ENCODE assay signal across 9 cellular contexts in the genomic region with DNA sequence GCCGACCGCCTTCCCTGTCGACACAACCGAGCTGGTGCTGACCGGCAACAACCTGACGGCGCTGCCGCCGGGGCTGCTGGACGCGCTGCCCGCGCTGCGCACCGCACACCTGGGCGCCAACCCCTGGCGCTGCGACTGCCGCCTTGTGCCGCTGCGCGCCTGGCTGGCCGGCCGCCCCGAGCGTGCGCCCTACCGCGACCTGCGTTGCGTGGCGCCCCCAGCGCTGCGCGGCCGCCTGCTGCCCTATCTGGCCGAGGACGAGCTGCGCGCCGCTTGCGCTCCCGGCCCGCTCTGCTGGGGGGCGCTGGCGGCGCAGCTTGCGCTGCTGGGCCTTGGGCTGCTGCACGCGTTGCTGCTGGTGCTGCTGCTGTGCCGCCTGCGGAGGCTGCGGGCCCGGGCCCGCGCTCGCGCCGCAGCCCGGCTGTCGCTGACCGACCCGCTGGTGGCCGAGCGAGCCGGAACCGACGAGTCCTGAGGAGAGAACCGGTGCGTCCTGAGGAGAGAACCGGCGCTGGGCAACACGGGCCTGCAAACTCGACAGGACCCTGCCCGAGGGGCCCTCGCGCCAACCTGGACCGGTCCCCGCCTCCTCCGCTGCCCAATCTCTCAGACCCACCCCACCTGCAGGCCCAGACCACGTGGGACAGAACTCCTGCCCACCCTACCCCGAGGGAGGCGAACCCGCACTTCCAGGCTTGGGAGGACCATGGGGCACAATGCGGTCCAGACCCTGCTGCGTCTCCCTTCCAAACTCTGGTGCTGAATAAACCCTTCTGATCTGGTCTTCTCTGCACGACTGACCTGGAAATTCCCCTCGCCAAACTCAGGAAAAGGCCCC. TPM values are rescaled to one million over a fixed set of nuclear protein-coding genes. Genes with fewer than 3 reads are reported as not detected.
DNase-seq lines count a peak whose midpoint lies in the region; ATAC-seq and TF ChIP-seq lines count a peak whose summit lies in the region.
"Had no signal": no experiment of that assay in that cellular context is flagged by ENCODE, and none has a peak within 500 bp of the region (broad histone marks: within the 10 kb centered on the region; RNA-seq: fewer than 3 reads in every experiment).

No MANE protein-coding gene starts in this region.

- H3K4me3 ChIP-seq in suprapubic skin: peak overlapping the region; percentile 43
- no peak overlapping the region for H3K4me3 ChIP-seq in GM23248

- no peaks in the 10 kb centered on the region for H3K36me3 Mint-ChIP-seq in activated CD4-positive, alpha-beta T cell treated with anti-CD3 and anti-CD28 coated beads, Interleukin-2, amount 10 ng/mL, durations not matched to agents 24 days and 14 days (ENCODE audit: low read depth)
- H3K36me3 Mint-ChIP-seq in activated T-helper 17 cell treated with anti-CD3 and anti-CD28 coated beads, Interleukin-2, amount 50 U/mL, for 72 hours (ENCODE audit: low read depth): peaks cover 7% of the 10 kb centered on the region

- peaks cover 20% of the 10 kb centered on the region for H3K4me1 ChIP-seq in suprapubic skin
- no peaks in the 10 kb centered on the region for H3K4me1 ChIP-seq in GM23248 (ENCODE audit: insufficient read depth)

- DNase-seq in activated CD4-positive, alpha-beta T cell treated with anti-CD3 and anti-CD28 coated beads, Interleukin-2, amount 10 ng/mL, durations not matched to agents 24 days and 14 days: peak; percentile 70
- no peak for DNase-seq in activated CD4-positive, alpha-beta T cell treated with anti-CD3 and anti-CD28 coated beads, Interleukin-2, amount 50 U/mL, for 4 hours
- DNase-seq in islet precursor cell (peak; percentile 84), suprapubic skin (ENCODE audit: low spot score in 2 of 2) (no peak), GM23248 (no peak)
- DNase-seq: COR-L47 had no signal

- no peak overlapping the region for H3K27ac ChIP-seq in suprapubic skin
- no peak overlapping the region for H3K27ac ChIP-seq in GM23248

- no peak overlapping the region for H3K4me2 ChIP-seq in GM23248 (ENCODE audit: unreplicated experiment)

- H3K79me2 ChIP-seq in GM23248 (ENCODE audit: insufficient read depth): no peaks in the 10 kb centered on the region

- H3K36me3 ChIP-seq in suprapubic skin (peaks cover 22% of the 10 kb centered on the region), GM23248 (ENCODE audit: low read depth) (no peaks in the 10 kb centered on the region)

- peaks cover 5% of the 10 kb centered on the region for H3K4me1 Mint-ChIP-seq in activated CD4-positive, alpha-beta T cell treated with anti-CD3 and anti-CD28 coated beads, Interleukin-2, amount 10 ng/mL, durations not matched to agents 24 days and 14 days
- H3K4me1 Mint-ChIP-seq in activated T-helper 17 cell treated with anti-CD3 and anti-CD28 coated beads, Interleukin-2, amount 50 U/mL, for 72 hours: no peaks in the 10 kb centered on the region

- H3K9me3 ChIP-seq in suprapubic skin (no peaks in the 10 kb centered on the region), GM23248 (ENCODE audit: low read depth) (no peaks in the 10 kb centered on the region)

- H2AFZ ChIP-seq in GM23248: no peak overlapping the region

- no peak for TF ChIP-seq POLR2A in suprapubic skin (IDR thresholded peaks at IDR 0.05)
- no peak for TF ChIP-seq POLR2A in GM18505 (IDR thresholded peaks at IDR 0.05; ENCODE audit: borderline replicate concordance, extremely low read depth, insufficient read depth, insufficient read length)

- peak in 1 of 2 donors; percentile 3 for TF ChIP-seq CTCF in suprapubic skin (IDR thresholded peaks at IDR 0.05)

- 32% methylated on average over 8 of the region's 88 CpGs for WGBS in suprapubic skin
- 90 to 93% methylated on average over 67 to 87 of the region's 88 CpGs for WGBS in GM23248 (ENCODE audit: low coverage in 1 of 2, low lambda C conversion rate in 2 of 2, missing lambda C conversion rate in 2 of 2), 2 experiments

- H3K9me2 ChIP-seq in GM23248 (ENCODE audit: insufficient read depth): no peaks in the 10 kb centered on the region

- no peaks in the 10 kb centered on the region for H4K20me1 ChIP-seq in GM23248 (ENCODE audit: insufficient read depth)

- H3K9ac ChIP-seq in GM23248: no peak overlapping the region

- peaks cover 46% of the 10 kb centered on the region for H3K27me3 Mint-ChIP-seq in activated CD4-positive, alpha-beta T cell treated with anti-CD3 and anti-CD28 coated beads, Interleukin-2, amount 10 ng/mL, durations not matched to agents 24 days and 14 days
- peaks cover 39% of the 10 kb centered on the region for H3K27me3 Mint-ChIP-seq in activated T-helper 17 cell treated with anti-CD3 and anti-CD28 coated beads, Interleukin-2, amount 50 U/mL, for 72 hours

- peak; percentile 61 for ATAC-seq in activated T-helper 17 cell treated with anti-CD3 and anti-CD28 coated beads, Interleukin-2, amount 50 U/mL, for 72 hours (replicated peaks)
- ATAC-seq in GM18505 (IDR thresholded peaks at IDR 0.05; ENCODE audit: unreplicated experiment) (no peak), HG03095 (IDR thresholded peaks at IDR 0.05; ENCODE audit: unreplicated experiment) (no peak)

- no peaks in the 10 kb centered on the region for H3F3A ChIP-seq in GM23248 (ENCODE audit: insufficient read depth)

- no peaks in the 10 kb centered on the region for H3K9me3 Mint-ChIP-seq in activated CD4-positive, alpha-beta T cell treated with anti-CD3 and anti-CD28 coated beads, Interleukin-2, amount 10 ng/mL, durations not matched to agents 24 days and 14 days
- no peaks in the 10 kb centered on the region for H3K9me3 Mint-ChIP-seq in activated T-helper 17 cell treated with anti-CD3 and anti-CD28 coated beads, Interleukin-2, amount 50 U/mL, for 72 hours

- peaks cover 50% of the 10 kb centered on the region for H3K27me3 ChIP-seq in suprapubic skin
- H3K27me3 ChIP-seq in GM23248 (replicated peaks; ENCODE audit: insufficient read depth): no peaks in the 10 kb centered on the region

- in situ Hi-C loops in GM23248 (cut with MboI): no loop called here

- intact Hi-C loops in activated CD4-positive, alpha-beta T cell treated with anti-CD3 and anti-CD28 coated beads, Interleukin-2, amount 10 ng/mL, durations not matched to agents 24 days and 14 days (cut with micrococcal nuclease): loop anchor here (2.0 kb wide), 1 partner anchor 43 kb away; no protein-coding TSS in a partner anchor

- no peak for TF ChIP-seq EP300 in suprapubic skin (IDR thresholded peaks at IDR 0.05)

- no peak overlapping the region for H3K27ac Mint-ChIP-seq in activated CD4-positive, alpha-beta T cell treated with anti-CD3 and anti-CD28 coated beads, Interleukin-2, amount 10 ng/mL, durations not matched to agents 24 days and 14 days
- H3K27ac Mint-ChIP-seq in activated T-helper 17 cell treated with anti-CD3 and anti-CD28 coated beads, Interleukin-2, amount 50 U/mL, for 72 hours: no peak overlapping the region

- H3K4me3 Mint-ChIP-seq in activated CD4-positive, alpha-beta T cell treated with anti-CD3 and anti-CD28 coated beads, Interleukin-2, amount 10 ng/mL, durations not matched to agents 24 days and 14 days: no peak overlapping the region
- H3K4me3 Mint-ChIP-seq in activated T-helper 17 cell treated with anti-CD3 and anti-CD28 coated beads, Interleukin-2, amount 50 U/mL, for 72 hours: no peak overlapping the region

RNA-seq across cellular contexts. Expression of a gene that starts 0.9 kb away (rescaled TPM):
- not detected in 2 replicates for total RNA-seq in activated CD4-positive, alpha-beta T cell treated with anti-CD3 and anti-CD28 coated beads, Interleukin-2, amount 10 ng/mL, durations not matched to agents 24 days and 14 days
- total RNA-seq in activated T-helper 17 cell treated with anti-CD3 and anti-CD28 coated beads, Interleukin-2, amount 50 U/mL, for 72 hours: not detected
- total RNA-seq in suprapubic skin: 10 to 100 TPM; 14.7 to 28.7 (median 19.4) TPM
- 7.1 and 10.2 TPM in 2 replicates for total RNA-seq in GM23248 (2014; rRNA removed; shearing (Covaris generic))
- polyA plus RNA-seq in GM23248 (2016; fragmentation: Nextera tagmentation; extraction: Ambion mirVana): 3.2 and 4.9 TPM in 2 replicates

RNA-seq across cellular contexts. Expression of a gene that starts 9.9 kb away (rescaled TPM):
- 0.44 and 1.4 TPM in 2 replicates for total RNA-seq in activated CD4-positive, alpha-beta T cell treated with anti-CD3 and anti-CD28 coated beads, Interleukin-2, amount 10 ng/mL, durations not matched to agents 24 days and 14 days
- total RNA-seq in activated T-helper 17 cell treated with anti-CD3 and anti-CD28 coated beads, Interleukin-2, amount 50 U/mL, for 72 hours: under 1 TPM; 0.41 to 0.42 TPM
- total RNA-seq in suprapubic skin: 100 to 1,000 TPM in 3 of 4 donors, 10 to 100 TPM in 1; 89.0 to 147 (median 129) TPM
- total RNA-seq in GM23248 (2014; rRNA removed; shearing (Covaris generic)): 31.5 and 35.3 TPM in 2 replicates
- polyA plus RNA-seq in GM23248 (2016; fragmentation: Nextera tagmentation; extraction: Ambion mirVana): 16.1 and 17.0 TPM in 2 replicates

RNA-seq across cellular contexts. Expression of a gene that starts 36.4 kb away (rescaled TPM):
- total RNA-seq in activated CD4-positive, alpha-beta T cell treated with anti-CD3 and anti-CD28 coated beads, Interleukin-2, amount 10 ng/mL, durations not matched to agents 24 days and 14 days: 0.09 TPM in 1 of 2 replicates, not detected in the other
- total RNA-seq in activated T-helper 17 cell treated with anti-CD3 and anti-CD28 coated beads, Interleukin-2, amount 50 U/mL, for 72 hours: not detected
- total RNA-seq in suprapubic skin: 1 to 10 TPM; 1.6 to 7.0 (median 4.8) TPM
- total RNA-seq in GM23248 (2014; rRNA removed; shearing (Covaris generic)): 1.6 and 4.6 TPM in 2 replicates
- polyA plus RNA-seq in GM23248 (2016; fragmentation: Nextera tagmentation; extraction: Ambion mirVana): 2.2 and 2.8 TPM in 2 replicates

Comparison
In these comparisons a context has a peak if more than half of its experiments do, and no peak if none do; other contexts are left out.
1. DNase-seq: peak in activated CD4-positive, alpha-beta T cell treated with anti-CD3 and anti-CD28 coated beads, Interleukin-2, amount 10 ng/mL, durations not matched to agents 24 days and 14 days (single experiment) and islet precursor cell (single experiment); none in activated CD4-positive, alpha-beta T cell treated with anti-CD3 and anti-CD28 coated beads, Interleukin-2, amount 50 U/mL, for 4 hours (0 of 2), suprapubic skin (0 of 2) and GM23248 (single experiment).
2. RNA of a gene that starts 9.9 kb away (total RNA-seq): 89.0 to 147 TPM in suprapubic skin and 31.5 to 35.3 TPM in GM23248; 0.44 to 1.4 TPM in activated CD4-positive, alpha-beta T cell treated with anti-CD3 and anti-CD28 coated beads, Interleukin-2, amount 10 ng/mL, durations not matched to agents 24 days and 14 days and 0.41 to 0.42 TPM in activated T-helper 17 cell treated with anti-CD3 and anti-CD28 coated beads, Interleukin-2, amount 50 U/mL, for 72 hours; every median in the first group is over 10 times any median in the second.